Comparison of ENCODE assay signal across 21 cellular contexts in genomic region chr1:33358114-33358770, GRCh38. TPM values are rescaled to one million over a fixed set of nuclear protein-coding genes. Genes with fewer than 3 reads are reported as not detected.
"Had no signal": no experiment of that assay in that cellular context is flagged by ENCODE, and none has a peak within 500 bp of the region (broad histone marks: within the 10 kb centered on the region; RNA-seq: fewer than 3 reads in every experiment).

No MANE protein-coding gene starts in this region.

- H3K27me3 Mint-ChIP-seq: activated CD4-positive, alpha-beta memory T cell treated with anti-CD3 and anti-CD28 coated beads, Interleukin-2, amount 10 ng/mL, durations not matched to agents 7 days and 5 days; activated CD4-positive, alpha-beta T cell treated with anti-CD3 and anti-CD28 coated beads for 36 hours; activated naive CD4-positive, alpha-beta T cell treated with anti-CD3 and anti-CD28 coated beads, Interleukin-2, amount 50 U/mL, for 24 hours; activated T-cell treated with anti-CD3 and anti-CD28 coated beads, Interleukin-2, amount 50 U/mL, for 24 hours had no signal

- H3K27me3 ChIP-seq: adrenal gland, body of pancreas, right lobe of liver, testis had no signal

- H3K4me3 ChIP-seq: adrenal gland, body of pancreas, right lobe of liver, smooth muscle cell, testis had no signal

- H3K9me3 Mint-ChIP-seq: activated CD4-positive, alpha-beta memory T cell treated with anti-CD3 and anti-CD28 coated beads, Interleukin-2, amount 10 ng/mL, durations not matched to agents 7 days and 5 days; activated naive CD4-positive, alpha-beta T cell treated with anti-CD3 and anti-CD28 coated beads, Interleukin-2, amount 50 U/mL, for 24 hours; activated T-cell treated with anti-CD3 and anti-CD28 coated beads, Interleukin-2, amount 50 U/mL, for 24 hours had no signal

- H3K36me3 ChIP-seq: right lobe of liver had no signal

- H3K4me3 Mint-ChIP-seq: activated CD4-positive, alpha-beta memory T cell treated with anti-CD3 and anti-CD28 coated beads, Interleukin-2, amount 10 ng/mL, durations not matched to agents 7 days and 5 days; activated CD4-positive, alpha-beta T cell treated with anti-CD3 and anti-CD28 coated beads for 36 hours; activated naive CD4-positive, alpha-beta T cell treated with anti-CD3 and anti-CD28 coated beads, Interleukin-2, amount 50 U/mL, for 24 hours; activated T-cell treated with anti-CD3 and anti-CD28 coated beads, Interleukin-2, amount 50 U/mL, for 24 hours had no signal

- H3K4me1 Mint-ChIP-seq: activated naive CD4-positive, alpha-beta T cell treated with anti-CD3 and anti-CD28 coated beads, Interleukin-2, amount 50 U/mL, for 24 hours had no signal

- H3K36me3 Mint-ChIP-seq: activated naive CD4-positive, alpha-beta T cell treated with anti-CD3 and anti-CD28 coated beads, Interleukin-2, amount 50 U/mL, for 24 hours had no signal

- H3K27ac ChIP-seq: adrenal gland, body of pancreas, right lobe of liver, testis had no signal

- H3K27ac Mint-ChIP-seq: activated CD4-positive, alpha-beta memory T cell treated with anti-CD3 and anti-CD28 coated beads, Interleukin-2, amount 10 ng/mL, durations not matched to agents 7 days and 5 days; activated CD4-positive, alpha-beta T cell treated with anti-CD3 and anti-CD28 coated beads for 36 hours; activated naive CD4-positive, alpha-beta T cell treated with anti-CD3 and anti-CD28 coated beads, Interleukin-2, amount 50 U/mL, for 24 hours; activated T-cell treated with anti-CD3 and anti-CD28 coated beads, Interleukin-2, amount 50 U/mL, for 24 hours had no signal

- ATAC-seq: activated CD4-positive, alpha-beta T cell treated with anti-CD3 and anti-CD28 coated beads for 36 hours; body of pancreas; right lobe of liver; SK-N-SH treated with all-trans-retinoic acid at 6 μM for 48 hours; stimulated activated naive CD8-positive, alpha-beta T cell treated with anti-CD3 and anti-CD28 coated beads, Interleukin-15, Interleukin-2, amounts not matched to agents 100 U/mL and 50 U/mL, for 24 hours had no signal

- DNase-seq: activated CD4-positive, alpha-beta memory T cell treated with anti-CD3 and anti-CD28 coated beads, Interleukin-2, amount 10 ng/mL, durations not matched to agents 7 days and 5 days; activated CD4-positive, alpha-beta T cell treated with anti-CD3 and anti-CD28 coated beads for 36 hours; activated T-cell treated with anti-CD3 and anti-CD28 coated beads, Interleukin-2, amount 50 U/mL, for 24 hours; body of pancreas; kidney; right lobe of liver; stimulated activated CD4-positive, alpha-beta T cell treated with anti-CD3 and anti-CD28 coated beads, Interleukin-4, amount 100 ng/mL, for 4 hours; stimulated activated CD8-positive, alpha-beta memory T cell treated with anti-CD3 and anti-CD28 coated beads, Interleukin-4, amount 100 ng/mL, for 48 hours; stimulated activated naive CD8-positive, alpha-beta T cell treated with anti-CD3 and anti-CD28 coated beads, Interleukin-15, Interleukin-2, amounts not matched to agents 100 U/mL and 50 U/mL, for 24 hours; T-helper 1 cell; T1000; testis had no signal

- H3K9me3 ChIP-seq: adrenal gland, body of pancreas, right lobe of liver, testis had no signal

- H3K4me1 ChIP-seq: right lobe of liver had no signal

- FAIRE-seq: kidney had no signal

RNA-seq across cellular contexts. Expression of gene A3GALT2, which starts 37.3 kb away (rescaled TPM):
- total RNA-seq: activated CD4-positive, alpha-beta memory T cell treated with anti-CD3 and anti-CD28 coated beads, Interleukin-2, amount 10 ng/mL, durations not matched to agents 7 days and 5 days; activated CD4-positive, alpha-beta T cell treated with anti-CD3 and anti-CD28 coated beads for 36 hours; body of pancreas; cerebellum; dermis microvascular lymphatic vessel endothelial cell; kidney; liver; pulmonary artery endothelial cell; right lobe of liver; smooth muscle cell; ureter had no signal
- polyA plus RNA-seq: liver, smooth muscle cell had no signal
